ENCODE assay signal across 24 cellular contexts in the genomic region with DNA sequence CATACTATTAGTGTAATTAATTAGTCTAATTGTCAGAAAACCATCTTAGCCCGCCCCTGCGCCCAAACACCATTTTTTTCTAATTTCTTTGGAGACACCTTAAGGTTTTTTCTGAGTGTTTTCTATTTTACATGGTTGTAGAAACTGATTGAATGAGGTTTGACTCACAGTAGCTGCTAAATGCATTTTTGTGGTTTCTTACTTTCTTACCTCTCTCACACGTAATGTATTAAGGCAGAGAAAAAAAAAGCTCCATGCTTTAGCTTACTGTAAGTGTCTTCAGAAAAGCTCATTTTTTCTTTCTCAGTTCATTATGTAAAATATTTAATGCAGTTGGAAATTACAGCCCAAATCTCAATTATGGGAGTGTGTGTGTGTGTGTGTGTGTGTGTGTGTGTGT.
"Had no signal": no experiment of that assay in that cellular context is flagged by ENCODE, and none has a peak within 500 bp of the region (broad histone marks: within the 10 kb centered on the region; RNA-seq: fewer than 3 reads in every experiment).

No MANE protein-coding gene starts in this region.

- ATAC-seq: foreskin keratinocyte had no signal

- H3K4me1 Mint-ChIP-seq: activated B cell treated with CpG ODN at 0.5 μM for 24 hours; activated CD4-positive, alpha-beta memory T cell treated with anti-CD3 and anti-CD28 coated beads, Interleukin-2, amount 10 ng/mL, durations not matched to agents 7 days and 5 days; activated naive CD8-positive, alpha-beta T cell treated with anti-CD3 and anti-CD28 coated beads, Interleukin-2, amount 10 ng/mL, durations not matched to agents 7 days and 5 days; central memory CD8-positive, alpha-beta T cell had no signal

- DNase-seq: activated B cell treated with CpG ODN at 0.5 μM for 24 hours; activated CD4-positive, alpha-beta memory T cell treated with anti-CD3 and anti-CD28 coated beads, Interleukin-2, amount 10 ng/mL, durations not matched to agents 7 days and 5 days; activated CD4-positive, alpha-beta T cell treated with anti-CD3 and anti-CD28 coated beads for 48 hours; activated naive CD4-positive, alpha-beta T cell treated with Interleukin-2 at 50 U/mL for 16 hours; activated naive CD8-positive, alpha-beta T cell treated with anti-CD3 and anti-CD28 coated beads, Interleukin-2, amount 10 ng/mL, durations not matched to agents 7 days and 5 days; activated T-cell treated with anti-CD3 and anti-CD28 coated beads, Interleukin-2, amount 50 U/mL, for 1 hour; amygdala; brain microvascular endothelial cell; kidney; left ventricle myocardium inferior; mammary epithelial cell; midbrain; nucleus accumbens; posterior cingulate gyrus; stimulated activated CD4-positive, alpha-beta T cell treated with anti-CD3 and anti-CD28 coated beads, Interleukin-2, amount 100 ng/mL, for 24 hours; transverse colon had no signal

- H3K9me3 Mint-ChIP-seq: nephron had no signal

- H3K27me3 Mint-ChIP-seq: activated B cell treated with CpG ODN at 0.5 μM for 24 hours; activated CD4-positive, alpha-beta memory T cell treated with anti-CD3 and anti-CD28 coated beads, Interleukin-2, amount 10 ng/mL, durations not matched to agents 7 days and 5 days; activated naive CD8-positive, alpha-beta T cell treated with anti-CD3 and anti-CD28 coated beads, Interleukin-2, amount 10 ng/mL, durations not matched to agents 7 days and 5 days; central memory CD8-positive, alpha-beta T cell; stimulated activated naive CD8-positive, alpha-beta T cell treated with anti-CD3 and anti-CD28 coated beads, Interleukin-15, Interleukin-2, amounts not matched to agents 100 ng/mL and 50 ng/mL, for 24 hours had no signal

- H3K27ac ChIP-seq: brain microvascular endothelial cell, coronary artery, foreskin keratinocyte, left ventricle myocardium inferior, right atrium auricular region, suprapubic skin, transverse colon had no signal

- H3K27ac Mint-ChIP-seq: activated B cell treated with CpG ODN at 0.5 μM for 24 hours; activated CD4-positive, alpha-beta memory T cell treated with anti-CD3 and anti-CD28 coated beads, Interleukin-2, amount 10 ng/mL, durations not matched to agents 7 days and 5 days; activated naive CD8-positive, alpha-beta T cell treated with anti-CD3 and anti-CD28 coated beads, Interleukin-2, amount 10 ng/mL, durations not matched to agents 7 days and 5 days; activated T-helper 2 cell treated with anti-CD3 and anti-CD28 coated beads, Interferon-gamma antibody, Interleukin-2, Interleukin-4, amounts not matched to agents 10 μg/mL and 5 μg/mL and 100 μg/mL, durations not matched to agents 14 hours and 24 hours and 36 hours; nephron; stimulated activated naive CD8-positive, alpha-beta T cell treated with anti-CD3 and anti-CD28 coated beads, Interleukin-15, Interleukin-2, amounts not matched to agents 100 ng/mL and 50 ng/mL, for 24 hours had no signal

- H3K4me3 Mint-ChIP-seq: activated B cell treated with CpG ODN at 0.5 μM for 24 hours; activated CD4-positive, alpha-beta memory T cell treated with anti-CD3 and anti-CD28 coated beads, Interleukin-2, amount 10 ng/mL, durations not matched to agents 7 days and 5 days; activated naive CD8-positive, alpha-beta T cell treated with anti-CD3 and anti-CD28 coated beads, Interleukin-2, amount 10 ng/mL, durations not matched to agents 7 days and 5 days; central memory CD8-positive, alpha-beta T cell; nephron; stimulated activated naive CD8-positive, alpha-beta T cell treated with anti-CD3 and anti-CD28 coated beads, Interleukin-15, Interleukin-2, amounts not matched to agents 100 ng/mL and 50 ng/mL, for 24 hours had no signal
